ENCODE assay signal across 16 cellular contexts in the genomic region with DNA sequence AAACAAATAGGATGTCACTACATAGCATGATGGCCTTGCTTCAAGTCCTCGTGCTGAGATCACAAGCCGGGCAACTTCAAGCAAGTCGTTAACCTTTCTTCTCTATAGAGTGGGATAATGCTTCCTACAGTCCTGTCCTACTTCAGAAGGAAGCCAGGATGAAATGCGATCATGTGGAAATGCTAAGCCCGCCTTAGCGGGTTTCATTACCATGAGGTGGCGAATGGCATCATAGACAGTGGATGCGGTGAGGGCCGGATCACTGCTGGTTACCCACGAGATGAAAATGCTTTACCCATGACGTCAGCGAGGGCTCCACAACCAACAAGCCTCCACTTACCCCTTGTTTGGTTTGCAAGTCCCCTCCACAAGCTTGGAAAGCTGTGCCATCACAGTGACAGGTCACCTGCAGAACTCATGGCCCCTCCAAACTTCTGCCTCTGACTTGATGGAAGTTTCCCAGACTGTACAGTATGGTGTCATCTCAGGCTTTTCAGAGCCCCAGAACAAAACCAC.
DNase-seq lines count a peak whose midpoint lies in the region; ATAC-seq, FAIRE-seq and TF ChIP-seq lines count a peak whose summit lies in the region.
"Had no signal": no experiment of that assay in that cellular context is flagged by ENCODE, and none has a peak within 500 bp of the region (broad histone marks: within the 10 kb centered on the region; RNA-seq: fewer than 3 reads in every experiment).

No MANE protein-coding gene starts in this region.

- 5% methylated on average over 6 of the region's 12 CpGs for WGBS in HepG2 (ENCODE audit: low lambda C conversion rate)
- 51% methylated on average over 9 of the region's 12 CpGs for WGBS in right lobe of liver (ENCODE audit: insufficient coverage, low coverage, low lambda C conversion rate, missing lambda C conversion rate)

- no peak for FAIRE-seq in HepG2 (lab: Jason Lieb, UNC)
- FAIRE-seq: GM12878, H1 had no signal

- no peak for DNase-seq in HepG2 (ENCODE audit: low spot score)
- no peak for DNase-seq in right lobe of liver
- peak; percentile 25 for DNase-seq in amniotic epithelial cell (ENCODE audit: low read depth)
- DNase-seq in left kidney (ENCODE audit: low read depth, low spot score) = peak; percentile 88
- peak; percentile 38 for DNase-seq in retinal pigment epithelial cell (ENCODE audit: low read depth)
- no peak for DNase-seq in superior temporal gyrus (ENCODE audit: extremely low spot score)
- no peak for DNase-seq in HEK293T (ENCODE audit: extremely low spot score)
- DNase-seq: 8988T; CD4-positive, alpha-beta memory T cell; DMS153; DMS79; H9 had no signal

- no peak overlapping the region for H3K4me2 ChIP-seq in HepG2 (ENCODE audit: low read depth, low read length)
- H3K4me2 ChIP-seq: BLaER1 had no signal

- H3K27ac ChIP-seq in HepG2 (ENCODE audit: extremely low read length, insufficient read depth, low read length) (no peak overlapping the region), right lobe of liver (no peak overlapping the region)
- H3K27ac ChIP-seq: BLaER1 had no signal

- no peak overlapping the region for H2AFZ ChIP-seq in HepG2 (ENCODE audit: low read length)

- H3K9me3 ChIP-seq in HepG2 (ENCODE audit: low read length) = no peaks in the 10 kb centered on the region
- no peaks in the 10 kb centered on the region for H3K9me3 ChIP-seq in right lobe of liver

- peaks cover 5 to 44% of the 10 kb centered on the region in 2 experiments for H3K27me3 ChIP-seq in HepG2 (ENCODE audit: control insufficient read depth in 1 of 2, insufficient read depth in 2 of 2, low read length in 2 of 2)
- no peaks in the 10 kb centered on the region for H3K27me3 ChIP-seq in right lobe of liver
- H3K27me3 ChIP-seq: BLaER1 had no signal

- H3K4me3 ChIP-seq in HepG2 (replicated peaks in 1 of 3; ENCODE audit: insufficient read depth in 1 of 3, low read depth in 2 of 3, low read length in 3 of 3) (no peak overlapping the region), right lobe of liver (no peak overlapping the region), retinal pigment epithelial cell (ENCODE audit: low read length) (no peak overlapping the region)
- H3K4me3 ChIP-seq: BLaER1, GM12878 had no signal

- H3K4me1 ChIP-seq in HepG2 (ENCODE audit: insufficient read depth, low read length) (no peaks in the 10 kb centered on the region), right lobe of liver (no peaks in the 10 kb centered on the region)
- H3K4me1 ChIP-seq: BLaER1 had no signal

- H3K9ac ChIP-seq in HepG2 (ENCODE audit: insufficient read depth, low read depth, low read length) = no peak overlapping the region
- H3K9ac ChIP-seq: BLaER1 had no signal

- H3K36me3 ChIP-seq in HepG2 (replicated peaks in 1 of 2; ENCODE audit: control insufficient read depth in 1 of 2, insufficient read depth in 2 of 2, low read length in 2 of 2) = no peaks in the 10 kb centered on the region
- H3K36me3 ChIP-seq in right lobe of liver = no peaks in the 10 kb centered on the region
- H3K36me3 ChIP-seq: BLaER1 had no signal

- CTCF ChIA-PET in HepG2 (lab: Yijun Ruan, JAX; ENCODE audit: low intra/inter-chr PET ratio, low total read pairs) (no interaction called here), HEK293T (lab: Yijun Ruan, JAX) (no interaction called here)

- POLR2A ChIA-PET in HepG2 (lab: Yijun Ruan, JAX) = no interaction called here
- POLR2A ChIA-PET in HEK293T (lab: Yijun Ruan, JAX) = no interaction called here

- TF ChIP-seq CTCF in HepG2 (CRISPR knock-in tag; IDR thresholded peaks at IDR 0.05) (no peak), right lobe of liver (IDR thresholded peaks at IDR 0.05) (no peak), retinal pigment epithelial cell (conservative IDR thresholded peaks at IDR 0.05; ENCODE audit: low read depth, low read length) (no peak)

- intact Hi-C loops in HepG2 (cut with micrococcal nuclease; ENCODE audit: unreplicated experiment) (no loop called here), right lobe of liver (cut with DNase I) (no loop called here)

- TF ChIP-seq EP300 in HepG2 (IDR thresholded peaks at IDR 0.05; ENCODE audit: low read depth in 2 of 2, low read length in 2 of 2) (no peak), HepG2 (CRISPR knock-in tag; IDR thresholded peaks at IDR 0.05; ENCODE audit: borderline replicate concordance) (no peak)

- no peak for TF ChIP-seq POLR2A in HepG2 (IDR thresholded peaks at IDR 0.05; ENCODE audit: insufficient read depth in 1 of 2, low read depth in 2 of 2, low read length in 2 of 2)
- TF ChIP-seq POLR2A in right lobe of liver (IDR thresholded peaks at IDR 0.05) = no peak

- no TSS peak for BruUV-seq in HepG2 (replicated peaks; lab: Mats Ljungman, UMichigan)

- ATAC-seq in HepG2 (no peak), right lobe of liver (no peak), SK-N-SH treated with all-trans-retinoic acid at 6 μM for 48 hours (no peak)
- ATAC-seq: GM12878 had no signal

- no peaks in the 10 kb centered on the region for H4K20me1 ChIP-seq in HepG2 (ENCODE audit: insufficient read depth, low read length)
- H4K20me1 ChIP-seq: BLaER1 had no signal

- H3K79me2 ChIP-seq in HepG2 (ENCODE audit: insufficient read depth, low read length) = no peaks in the 10 kb centered on the region

- no peak for TF ChIP-seq RAD21 in HepG2 (CRISPR knock-in tag; IDR thresholded peaks at IDR 0.05)

- in situ Hi-C loops in HepG2 (cut with HindIII; ENCODE audit: extremely low pct_ligation_motif_present, low pct_unique_long_range_greater_than_20kb) = no loop called here

TF ChIP-seq in HepG2, 621 proteins besides CTCF, POLR2A, EP300 and RAD21:
- TF ChIP-seq CREB1 (IDR thresholded peaks at IDR 0.05) = peak; percentile 91
- TF ChIP-seq CREB1 (CRISPR knock-in tag; IDR thresholded peaks at IDR 0.05) = no peak
- TF ChIP-seq ATF7 (IDR thresholded peaks at IDR 0.05) = peak; percentile 91
- no peak for TF ChIP-seq ATF7 (CRISPR knock-in tag; IDR thresholded peaks at IDR 0.05)
- no peak for TF ChIP-seq MEF2D (CRISPR knock-in tag; IDR thresholded peaks at IDR 0.05)

TF ChIP-seq in SK-N-SH treated with all-trans-retinoic acid at 6 μM for 48 hours, 23 proteins besides CTCF, POLR2A, EP300 and RAD21:
- TF ChIP-seq OSR1 (CRISPR knock-in tag; IDR thresholded peaks at IDR 0.05) = no peak
- TF ChIP-seq ZFP30 (CRISPR knock-in tag; IDR thresholded peaks at IDR 0.05) = no peak
- TF ChIP-seq, protein P1, sequence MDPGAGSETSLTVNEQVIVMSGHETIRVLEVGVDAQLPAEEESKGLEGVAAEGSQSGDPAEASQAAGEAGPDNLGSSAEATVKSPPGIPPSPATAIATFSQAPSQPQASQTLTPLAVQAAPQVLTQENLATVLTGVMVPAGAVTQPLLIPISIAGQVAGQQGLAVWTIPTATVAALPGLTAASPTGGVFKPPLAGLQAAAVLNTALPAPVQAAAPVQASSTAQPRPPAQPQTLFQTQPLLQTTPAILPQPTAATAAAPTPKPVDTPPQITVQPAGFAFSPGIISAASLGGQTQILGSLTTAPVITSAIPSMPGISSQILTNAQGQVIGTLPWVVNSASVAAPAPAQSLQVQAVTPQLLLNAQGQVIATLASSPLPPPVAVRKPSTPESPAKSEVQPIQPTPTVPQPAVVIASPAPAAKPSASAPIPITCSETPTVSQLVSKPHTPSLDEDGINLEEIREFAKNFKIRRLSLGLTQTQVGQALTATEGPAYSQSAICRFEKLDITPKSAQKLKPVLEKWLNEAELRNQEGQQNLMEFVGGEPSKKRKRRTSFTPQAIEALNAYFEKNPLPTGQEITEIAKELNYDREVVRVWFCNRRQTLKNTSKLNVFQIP (CRISPR knock-in tag; IDR thresholded peaks at IDR 0.05; ENCODE audit: borderline replicate concordance, low read depth) = no peak
- TF ChIP-seq ARNTL (CRISPR knock-in tag; IDR thresholded peaks at IDR 0.05; ENCODE audit: borderline replicate concordance, low read depth) = no peak
- no peak for TF ChIP-seq PPARA (CRISPR knock-in tag; IDR thresholded peaks at IDR 0.05; ENCODE audit: borderline replicate concordance)

TF ChIP-seq in HEK293T, 16 proteins besides CTCF, POLR2A, EP300 and RAD21:
- TF ChIP-seq HDGF (IDR thresholded peaks at IDR 0.05; ENCODE audit: borderline replicate concordance) (no peak), BHLHE40 (IDR thresholded peaks at IDR 0.05; ENCODE audit: borderline replicate concordance) (no peak), LEF1 (IDR thresholded peaks at IDR 0.05; ENCODE audit: borderline replicate concordance) (no peak), L3MBTL2 (conservative IDR thresholded peaks at IDR 0.05) (no peak), SP1 (IDR thresholded peaks at IDR 0.05) (no peak), ARNT (IDR thresholded peaks at IDR 0.05) (no peak), NFRKB (IDR thresholded peaks at IDR 0.05) (no peak), ELF4 (IDR thresholded peaks at IDR 0.05) (no peak), FOXA1 (IDR thresholded peaks at IDR 0.05) (no peak), SUZ12 (IDR thresholded peaks at IDR 0.05) (no peak)
- TF ChIP-seq, protein P2, sequence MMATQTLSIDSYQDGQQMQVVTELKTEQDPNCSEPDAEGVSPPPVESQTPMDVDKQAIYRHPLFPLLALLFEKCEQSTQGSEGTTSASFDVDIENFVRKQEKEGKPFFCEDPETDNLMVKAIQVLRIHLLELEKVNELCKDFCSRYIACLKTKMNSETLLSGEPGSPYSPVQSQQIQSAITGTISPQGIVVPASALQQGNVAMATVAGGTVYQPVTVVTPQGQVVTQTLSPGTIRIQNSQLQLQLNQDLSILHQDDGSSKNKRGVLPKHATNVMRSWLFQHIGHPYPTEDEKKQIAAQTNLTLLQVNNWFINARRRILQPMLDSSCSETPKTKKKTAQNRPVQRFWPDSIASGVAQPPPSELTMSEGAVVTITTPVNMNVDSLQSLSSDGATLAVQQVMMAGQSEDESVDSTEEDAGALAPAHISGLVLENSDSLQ (IDR thresholded peaks at IDR 0.05) = no peak

Comparison
In these comparisons a context has a peak if more than half of its experiments do, and no peak if none do; other contexts are left out.
1. DNase-seq: peak in amniotic epithelial cell (single experiment), left kidney (single experiment) and retinal pigment epithelial cell (single experiment); none in HepG2 (single experiment), right lobe of liver (0 of 3), superior temporal gyrus (single experiment) and HEK293T (single experiment).